1 cellular context compared by ENCODE assay signal in genomic region chr3:109809513-109809912, GRCh38.
TF ChIP-seq lines count a peak whose summit lies in the region.

No MANE protein-coding gene starts in this region.

TF ChIP-seq in HEK293, 187 proteins besides CTCF, POLR2A, EP300 and RAD21 (continued from another document):
- TF ChIP-seq ZNF518A (tag by site-specific recombination; conservative IDR thresholded peaks at IDR 0.05; ENCODE audit: low read depth), result peak; percentile 55
